25 cellular contexts compared by ENCODE assay signal in the genomic region with DNA sequence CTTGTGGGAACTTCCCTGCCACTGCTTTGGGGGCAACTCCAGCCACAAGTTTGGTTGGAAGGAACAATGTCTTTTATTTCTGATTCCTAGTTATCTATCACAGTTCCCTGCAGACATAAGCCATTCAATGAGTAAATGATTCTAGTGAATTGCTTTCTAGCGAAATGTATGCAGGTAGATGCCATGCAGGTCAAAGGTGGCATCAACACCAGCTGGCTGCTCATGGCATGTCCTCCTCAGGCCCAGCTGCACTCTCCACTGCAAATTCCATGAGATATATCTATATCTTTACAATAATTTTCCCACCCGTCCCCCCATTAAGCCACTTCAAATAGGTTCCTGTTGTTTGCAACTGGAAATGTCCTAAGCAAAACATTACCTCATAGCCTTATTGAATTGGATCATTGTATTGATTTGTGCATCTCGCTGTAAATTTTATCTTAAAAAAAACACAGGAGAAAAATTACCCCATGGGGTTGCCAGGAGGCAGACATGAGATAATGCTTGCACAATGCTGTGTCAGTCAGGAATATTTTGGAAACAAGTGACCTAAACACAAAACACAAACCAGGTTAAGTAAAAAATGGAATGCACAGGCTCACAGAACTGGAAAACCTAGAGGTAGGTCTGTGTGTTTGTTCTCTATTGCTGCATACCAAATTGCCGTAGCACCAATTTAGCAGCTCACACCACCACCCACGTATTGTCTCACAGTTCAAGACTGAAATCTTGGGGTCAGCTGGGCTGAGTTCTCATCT. TPM values are rescaled to one million over a fixed set of nuclear protein-coding genes. Genes with fewer than 3 reads are reported as not detected.
DNase-seq lines count a peak whose midpoint lies in the region; ATAC-seq and TF ChIP-seq lines count a peak whose summit lies in the region.
"Had no signal": no experiment of that assay in that cellular context is flagged by ENCODE, and none has a peak within 500 bp of the region (broad histone marks: within the 10 kb centered on the region; RNA-seq: fewer than 3 reads in every experiment).

No MANE protein-coding gene starts in this region.

- no peak for TF ChIP-seq CTCF in MCF 10A (IDR thresholded peaks at IDR 0.05; ENCODE audit: unreplicated experiment)
- TF ChIP-seq CTCF in mammary epithelial cell (conservative IDR thresholded peaks at IDR 0.05 in 1 of 2, IDR thresholded peaks at IDR 0.05 in 1 of 2; ENCODE audit: extremely low read depth in 1 of 2, insufficient read depth in 1 of 2, low read depth in 1 of 2, low read length in 2 of 2), result no peak
- no peak for TF ChIP-seq CTCF in breast epithelium (IDR thresholded peaks at IDR 0.05)
- no peak for TF ChIP-seq CTCF in lower lobe of right lung (IDR thresholded peaks at IDR 0.05)
- TF ChIP-seq CTCF in transverse colon (IDR thresholded peaks at IDR 0.05), result no peak
- no peak for TF ChIP-seq CTCF in progenitor cell of endocrine pancreas (IDR thresholded peaks at IDR 0.05; ENCODE audit: unreplicated experiment)

- H3K9me3 ChIP-seq in mammary epithelial cell (replicated peaks; ENCODE audit: insufficient read depth, low read length) (peaks cover 8% of the 10 kb centered on the region), breast epithelium (peaks cover 13 to 18% of the 10 kb centered on the region in 2 donors), lower lobe of right lung (peaks cover 13% of the 10 kb centered on the region), transverse colon (no peaks in the 10 kb centered on the region)
- H3K9me3 ChIP-seq: testis had no signal

- TF ChIP-seq POLR2A in breast epithelium (IDR thresholded peaks at IDR 0.05), result no peak
- TF ChIP-seq POLR2A in transverse colon (IDR thresholded peaks at IDR 0.05), result no peak

- no peak overlapping the region for H2AFZ ChIP-seq in mammary epithelial cell (ENCODE audit: low read depth, low read length)

- POLR2A ChIA-PET in MCF 10A (lab: Yijun Ruan, JAX), result interaction anchor here (0.6 to 1.6 kb wide), 2 partner anchors 37 to 105 kb away, joined by 3 to 4 read pairs; no protein-coding TSS in a partner anchor

- H3K27ac ChIP-seq in mammary epithelial cell (ENCODE audit: insufficient read depth, low read depth, low read length) (no peak overlapping the region), breast epithelium (peak overlapping the region; percentile 18 to 79), lower lobe of right lung (peak overlapping the region; percentile 27), transverse colon (peak overlapping the region; percentile 71 to 88 (median 78))
- H3K27ac ChIP-seq: HL-60, KMS-11, testis, VCaP had no signal

- H4K20me1 ChIP-seq in mammary epithelial cell (ENCODE audit: insufficient read depth, low read length), result no peaks in the 10 kb centered on the region

- H3K4me1 Mint-ChIP-seq in MCF 10A (ENCODE audit: insufficient read depth, unreplicated experiment) (peaks cover 46% of the 10 kb centered on the region), progenitor cell of endocrine pancreas (ENCODE audit: low read depth) (no peaks in the 10 kb centered on the region)
- H3K4me1 Mint-ChIP-seq: immature natural killer cell had no signal

- H3K4me3 ChIP-seq in mammary epithelial cell (replicated peaks in 1 of 3; ENCODE audit: insufficient read depth in 1 of 3, low read depth in 2 of 3, low read length in 3 of 3) (no peak overlapping the region), breast epithelium (no peak overlapping the region), lower lobe of right lung (no peak overlapping the region), transverse colon (no peak overlapping the region)
- H3K4me3 ChIP-seq: testis had no signal

- ATAC-seq in lower lobe of right lung (no peak), GM19324 (IDR thresholded peaks at IDR 0.05; ENCODE audit: low FRiP score, unreplicated experiment) (no peak), HG02763 (IDR thresholded peaks at IDR 0.05; ENCODE audit: unreplicated experiment) (no peak)
- ATAC-seq: activated CD8-positive, alpha-beta T cell treated with anti-CD3 and anti-CD28 coated beads, Interleukin-2, amount 10 ng/mL, durations not matched to agents 7 days and 5 days had no signal

- H3K36me3 ChIP-seq in mammary epithelial cell (ENCODE audit: insufficient read depth, low read length) (no peaks in the 10 kb centered on the region), breast epithelium (no peaks in the 10 kb centered on the region), lower lobe of right lung (no peaks in the 10 kb centered on the region), transverse colon (no peaks in the 10 kb centered on the region)

- H3K27me3 ChIP-seq in mammary epithelial cell (ENCODE audit: insufficient read depth, low read length), result no peaks in the 10 kb centered on the region
- no peaks in the 10 kb centered on the region for H3K27me3 ChIP-seq in breast epithelium
- no peaks in the 10 kb centered on the region for H3K27me3 ChIP-seq in lower lobe of right lung (ENCODE audit: low read depth)
- H3K27me3 ChIP-seq in transverse colon, result no peaks in the 10 kb centered on the region
- H3K27me3 ChIP-seq: testis had no signal

- H3K27ac Mint-ChIP-seq in MCF 10A (ENCODE audit: low read depth, unreplicated experiment) (peak overlapping the region; percentile 39), progenitor cell of endocrine pancreas (no peak overlapping the region)
- H3K27ac Mint-ChIP-seq: activated CD8-positive, alpha-beta T cell treated with anti-CD3 and anti-CD28 coated beads, Interleukin-2, amount 10 ng/mL, durations not matched to agents 7 days and 5 days; activated T-helper 1 cell treated with anti-CD3 and anti-CD28 coated beads, Interleukin-12 subunit alpha, Interleukin-12 subunit beta, Interleukin-2, Interleukin-4 antibody, amounts not matched to agents 30 ng/mL and 10 ng/mL and 1 ng/mL, durations not matched to agents 14 hours and 24 hours and 36 hours; CD4-positive, alpha-beta T cell; immature natural killer cell had no signal

- no peak for TF ChIP-seq EP300 in transverse colon (IDR thresholded peaks at IDR 0.05; ENCODE audit: low read depth)

- in situ Hi-C loops in mammary epithelial cell (cut with MboI; ENCODE audit: low sequenced_read_pairs in 2 of 2), result loop anchor here in 1 of 2 donors (25.0 kb wide), 1 partner anchor 680 kb away; no protein-coding TSS in a partner anchor
- in situ Hi-C loops in transverse colon (cut with MboI; ENCODE audit: low pct_ligation_motif_present in 1 of 4, low pct_unique_long_range_greater_than_20kb in 1 of 4, low sequenced_read_pairs in 3 of 4), result no loop called here

- no peak overlapping the region for H3K9ac ChIP-seq in mammary epithelial cell (ENCODE audit: insufficient read depth, low read length)
- H3K9ac ChIP-seq: KMS-11 had no signal

- DNase-seq in MCF 10A (ENCODE audit: unreplicated experiment), result no peak
- no peak for DNase-seq in mammary epithelial cell
- DNase-seq in breast epithelium (ENCODE audit: low spot score in 2 of 2), result no peak
- DNase-seq in lower lobe of right lung, result no peak
- no peak for DNase-seq in transverse colon
- no peak for DNase-seq in progenitor cell of endocrine pancreas (ENCODE audit: low spot score, unreplicated experiment)
- DNase-seq: 8988T; activated CD8-positive, alpha-beta T cell treated with anti-CD3 and anti-CD28 coated beads, Interleukin-2, amount 10 ng/mL, durations not matched to agents 7 days and 5 days; activated naive CD8-positive, alpha-beta T cell treated with anti-CD3 and anti-CD28 coated beads, Interleukin-2, amount 10 ng/mL, durations not matched to agents 7 days and 5 days; CD4-positive, alpha-beta T cell; cerebellar nuclear complex; DMS79 treated with DMSO at 0.1 percent for 48 hours; immature natural killer cell; mesendoderm; NCI-H1105; NCI-H2171; RPMI8226 had no signal

- H3K4me1 ChIP-seq in mammary epithelial cell (ENCODE audit: insufficient read depth, low read length) (peaks cover 29% of the 10 kb centered on the region), breast epithelium (peaks cover 19 to 26% of the 10 kb centered on the region in 2 donors), lower lobe of right lung (peaks cover 29% of the 10 kb centered on the region), transverse colon (peaks cover 6 to 20% (median 11%) of the 10 kb centered on the region in 4 donors)

- no peak overlapping the region for H3K4me3 Mint-ChIP-seq in MCF 10A (ENCODE audit: unreplicated experiment)
- no peak overlapping the region for H3K4me3 Mint-ChIP-seq in progenitor cell of endocrine pancreas (ENCODE audit: low read depth)
- H3K4me3 Mint-ChIP-seq: activated CD8-positive, alpha-beta T cell treated with anti-CD3 and anti-CD28 coated beads, Interleukin-2, amount 10 ng/mL, durations not matched to agents 7 days and 5 days; activated naive CD8-positive, alpha-beta T cell treated with anti-CD3 and anti-CD28 coated beads, Interleukin-2, amount 10 ng/mL, durations not matched to agents 7 days and 5 days; activated T-helper 1 cell treated with anti-CD3 and anti-CD28 coated beads, Interleukin-12 subunit alpha, Interleukin-12 subunit beta, Interleukin-2, Interleukin-4 antibody, amounts not matched to agents 30 ng/mL and 10 ng/mL and 1 ng/mL, durations not matched to agents 14 hours and 24 hours and 36 hours; CD4-positive, alpha-beta T cell; immature natural killer cell; neural crest cell had no signal

- WGBS in mammary epithelial cell (ENCODE audit: low coverage, missing lambda C conversion rate), result 98% methylated on average over 5 of the region's 5 CpGs
- 74 to 94% methylated on average over 3 to 5 of the region's 5 CpGs for WGBS in transverse colon (ENCODE audit: low coverage in 1 of 2), 2 donors

- H3K79me2 ChIP-seq in mammary epithelial cell (ENCODE audit: insufficient read depth, low read length), result no peaks in the 10 kb centered on the region

- BruUV-seq in MCF 10A (replicated peaks; lab: Mats Ljungman, UMichigan) (no TSS peak), mammary epithelial cell (replicated peaks; lab: Mats Ljungman, UMichigan) (no TSS peak)

- no peak overlapping the region for H3K4me2 ChIP-seq in mammary epithelial cell (ENCODE audit: insufficient read depth, low read depth, low read length)
- H3K4me2 ChIP-seq: KMS-11 had no signal

- no peaks in the 10 kb centered on the region for H3K27me3 Mint-ChIP-seq in MCF 10A (ENCODE audit: insufficient read depth, unreplicated experiment)
- H3K27me3 Mint-ChIP-seq in progenitor cell of endocrine pancreas, result peaks cover 7% of the 10 kb centered on the region
- H3K27me3 Mint-ChIP-seq: CD4-positive, alpha-beta T cell had no signal

- H3K9me3 Mint-ChIP-seq in MCF 10A (ENCODE audit: unreplicated experiment) (no peaks in the 10 kb centered on the region), progenitor cell of endocrine pancreas (ENCODE audit: low read depth) (peaks cover 8% of the 10 kb centered on the region)
- H3K9me3 Mint-ChIP-seq: activated T-helper 1 cell treated with anti-CD3 and anti-CD28 coated beads, Interleukin-12 subunit alpha, Interleukin-12 subunit beta, Interleukin-2, Interleukin-4 antibody, amounts not matched to agents 30 ng/mL and 10 ng/mL and 1 ng/mL, durations not matched to agents 14 hours and 24 hours and 36 hours; immature natural killer cell had no signal

- dilution Hi-C loops in mammary epithelial cell (cut with HindIII; ENCODE audit: low sequenced_read_pairs), result no loop called here

- CTCF ChIA-PET in MCF 10A (lab: Yijun Ruan, JAX), result interaction anchor here (1.3 kb wide), 1 partner anchor 10 kb away, joined by 4 read pairs; no protein-coding TSS in a partner anchor
- CTCF ChIA-PET in mammary epithelial cell (lab: Charles Lee; ENCODE audit: low non-redundant PET), result no interaction called here

- H3K36me3 Mint-ChIP-seq in MCF 10A (ENCODE audit: insufficient read depth, unreplicated experiment) (no peaks in the 10 kb centered on the region), progenitor cell of endocrine pancreas (ENCODE audit: insufficient read depth) (peaks cover 1% of the 10 kb centered on the region)
- H3K36me3 Mint-ChIP-seq: immature natural killer cell had no signal

- intact Hi-C loops in MCF 10A (cut with micrococcal nuclease), result no loop called here
- intact Hi-C loops in mammary epithelial cell (cut with micrococcal nuclease), result no loop called here
- intact Hi-C loops in breast epithelium (cut with DNase I; ENCODE audit: low total_unique reads), result no loop called here
- intact Hi-C loops in lower lobe of right lung (cut with DNase I), result no loop called here
- intact Hi-C loops in transverse colon (cut with DNase I; ENCODE audit: low total_unique reads), result no loop called here

RNA-seq across cellular contexts. Expression of a gene that starts 32.8 kb away (rescaled TPM):
- 64.0 and 82.8 TPM in 2 replicates for total RNA-seq in MCF 10A (2022)
- 100 to 1,000 TPM; 148 to 150 TPM for total RNA-seq in mammary epithelial cell
- 71.8 TPM for polyA plus RNA-seq in mammary epithelial cell
- polyA minus RNA-seq in mammary epithelial cell, result 73.3 TPM
- total RNA-seq in breast epithelium, result 100 to 1,000 TPM in 2 of 3 donors, 10 to 100 TPM in 1; 60.2 to 137 (median 103) TPM
- 144 TPM for total RNA-seq in lower lobe of right lung
- total RNA-seq in transverse colon, result 100 to 1,000 TPM in 3 of 4 donors, 10 to 100 TPM in 1; 72.9 to 127 (median 122) TPM
- 113 and 116 TPM in 2 replicates for total RNA-seq in progenitor cell of endocrine pancreas

RNA-seq across cellular contexts. Expression of a gene that starts 44.8 kb away (rescaled TPM):
- 24.8 and 27.0 TPM in 2 replicates for total RNA-seq in MCF 10A (2022)
- total RNA-seq in mammary epithelial cell, result 10 to 100 TPM; 15.0 to 16.3 TPM
- polyA plus RNA-seq in mammary epithelial cell, result 9.1 TPM
- polyA minus RNA-seq in mammary epithelial cell, result not detected
- total RNA-seq in breast epithelium, result 10 to 100 TPM; 51.1 to 59.3 (median 54.2) TPM
- 31.2 TPM for total RNA-seq in lower lobe of right lung
- 10 to 100 TPM in 3 of 4 donors, 1 to 10 TPM in 1; 9.4 to 26.0 (median 18.8) TPM for total RNA-seq in transverse colon
- 35.2 and 36.2 TPM in 2 replicates for total RNA-seq in progenitor cell of endocrine pancreas
